In the genomic region with DNA sequence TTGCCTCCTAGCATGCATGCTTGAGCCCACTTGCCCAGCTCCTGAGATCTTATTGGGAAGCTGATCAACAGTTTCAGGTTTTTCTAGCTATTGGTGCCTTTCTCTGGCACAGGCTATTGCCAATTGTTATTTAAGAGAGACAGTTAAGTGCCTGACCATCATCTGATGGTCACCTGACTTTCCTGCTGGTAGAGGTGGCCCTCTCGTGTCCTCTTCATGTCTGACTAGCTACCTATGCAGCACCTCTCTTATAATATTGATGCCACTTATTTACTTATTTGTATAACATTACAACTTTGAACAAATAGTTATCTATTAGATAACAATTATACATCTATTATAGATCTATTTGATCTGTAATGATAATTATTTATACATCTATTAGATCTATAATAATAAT, we compare ENCODE assay signal across 22 cellular contexts.
"Had no signal": no experiment of that assay in that cellular context is flagged by ENCODE, and none has a peak within 500 bp of the region (broad histone marks: within the 10 kb centered on the region; RNA-seq: fewer than 3 reads in every experiment).

No MANE protein-coding gene starts in this region.

- H3K4me3 ChIP-seq: esophagus muscularis mucosa, gastrocnemius medialis, heart right ventricle, mucosa of descending colon, spleen, tibial artery, upper lobe of left lung, uterus had no signal

- H3K27ac Mint-ChIP-seq: naive thymus-derived CD8-positive, alpha-beta T cell; stimulated activated memory B cell treated with anti-CD40 and anti-IgM and Interleukin-4, amounts not matched to agents 10 μg/mL and 1 μg/mL and 100 μg/mL, for 72 hours; stimulated activated naive CD8-positive, alpha-beta T cell treated with anti-CD3 and anti-CD28 coated beads, Interleukin-15, Interleukin-2, amounts not matched to agents 100 ng/mL and 50 ng/mL, for 24 hours had no signal

- H3K4me3 Mint-ChIP-seq: naive thymus-derived CD8-positive, alpha-beta T cell; stimulated activated memory B cell treated with anti-CD40 and anti-IgM and Interleukin-4, amounts not matched to agents 10 μg/mL and 1 μg/mL and 100 μg/mL, for 72 hours; stimulated activated naive CD8-positive, alpha-beta T cell treated with anti-CD3 and anti-CD28 coated beads, Interleukin-15, Interleukin-2, amounts not matched to agents 100 ng/mL and 50 ng/mL, for 24 hours had no signal

- H3K9me3 ChIP-seq: esophagus muscularis mucosa, gastrocnemius medialis, mucosa of descending colon, neutrophil, tibial artery, upper lobe of left lung, uterus had no signal

- DNase-seq: effector memory CD4-positive, alpha-beta T cell; gastrocnemius medialis; heart right ventricle; hypothalamus; islet precursor cell; mammary epithelial cell; mucosa of descending colon; naive thymus-derived CD8-positive, alpha-beta T cell; spleen; stimulated activated CD4-positive, alpha-beta T cell treated with anti-CD3 and anti-CD28 coated beads, Interleukin-15, amount 100 ng/mL, for 24 hours; stimulated activated CD4-positive, alpha-beta T cell treated with anti-CD3 and anti-CD28 coated beads, Interleukin-1b, Interleukin-23, amount 100 ng/mL, for 48 hours; stimulated activated CD4-positive, alpha-beta T cell treated with anti-CD3 and anti-CD28 coated beads, Interleukin-4, amount 100 ng/mL, for 24 hours; tibial artery; upper lobe of left lung; uterus had no signal

- H3K9me3 Mint-ChIP-seq: stimulated activated naive CD8-positive, alpha-beta T cell treated with anti-CD3 and anti-CD28 coated beads, Interleukin-15, Interleukin-2, amounts not matched to agents 100 ng/mL and 50 ng/mL, for 24 hours had no signal

- H3K27me3 Mint-ChIP-seq: naive thymus-derived CD8-positive, alpha-beta T cell; stimulated activated memory B cell treated with anti-CD40 and anti-IgM and Interleukin-4, amounts not matched to agents 10 μg/mL and 1 μg/mL and 100 μg/mL, for 72 hours; stimulated activated naive CD8-positive, alpha-beta T cell treated with anti-CD3 and anti-CD28 coated beads, Interleukin-15, Interleukin-2, amounts not matched to agents 100 ng/mL and 50 ng/mL, for 24 hours had no signal

- H3K4me1 Mint-ChIP-seq: naive thymus-derived CD8-positive, alpha-beta T cell; stimulated activated memory B cell treated with anti-CD40 and anti-IgM and Interleukin-4, amounts not matched to agents 10 μg/mL and 1 μg/mL and 100 μg/mL, for 72 hours had no signal

- H3K27ac ChIP-seq: epithelial cell of prostate, esophagus muscularis mucosa, gastrocnemius medialis, heart right ventricle, neutrophil, spleen, tibial artery, upper lobe of left lung, uterus had no signal

- ATAC-seq: gastrocnemius medialis; heart right ventricle; left lobe of liver; mucosa of descending colon; naive thymus-derived CD8-positive, alpha-beta T cell; sciatic nerve; stimulated activated memory B cell treated with anti-CD40 and anti-IgM and Interleukin-4, amounts not matched to agents 10 μg/mL and 1 μg/mL and 100 μg/mL, for 72 hours had no signal

- H3K36me3 ChIP-seq: esophagus muscularis mucosa, gastrocnemius medialis, heart right ventricle, neutrophil, spleen, tibial artery, upper lobe of left lung, uterus had no signal

- H3K27me3 ChIP-seq: esophagus muscularis mucosa, gastrocnemius medialis, heart right ventricle, neutrophil, spleen, tibial artery, upper lobe of left lung, uterus had no signal

- H3K4me1 ChIP-seq: esophagus muscularis mucosa, gastrocnemius medialis, heart right ventricle, spleen, tibial artery, upper lobe of left lung, uterus had no signal

- H3K36me3 Mint-ChIP-seq: naive thymus-derived CD8-positive, alpha-beta T cell; stimulated activated memory B cell treated with anti-CD40 and anti-IgM and Interleukin-4, amounts not matched to agents 10 μg/mL and 1 μg/mL and 100 μg/mL, for 72 hours had no signal
